ENCODE assay signal across 18 cellular contexts in the genomic region with DNA sequence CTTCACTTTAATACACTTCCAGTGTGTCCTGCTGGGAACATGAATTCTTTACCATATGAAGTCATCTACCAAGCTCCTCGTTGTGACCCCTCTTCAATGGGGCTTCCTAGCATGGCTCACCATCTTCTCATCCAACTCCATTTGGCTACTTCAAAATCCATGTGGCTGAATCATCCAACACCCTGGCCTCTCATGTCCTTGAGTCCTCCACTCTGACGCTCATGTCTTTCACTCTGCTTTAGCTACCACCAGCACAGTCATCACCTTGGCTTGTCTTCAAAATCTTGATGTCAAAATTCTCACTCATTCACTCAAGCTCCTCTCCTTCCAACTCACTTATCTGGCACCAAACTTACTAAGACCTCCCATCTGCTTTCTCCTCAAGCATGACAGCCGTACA. TPM values are rescaled to one million over a fixed set of nuclear protein-coding genes. Genes with fewer than 3 reads are reported as not detected.
DNase-seq lines count a peak whose midpoint lies in the region; ATAC-seq and TF ChIP-seq lines count a peak whose summit lies in the region.
"Had no signal": no experiment of that assay in that cellular context is flagged by ENCODE, and none has a peak within 500 bp of the region (broad histone marks: within the 10 kb centered on the region; RNA-seq: fewer than 3 reads in every experiment).

No MANE protein-coding gene starts in this region.

- no TSS peak for BruUV-seq in mammary epithelial cell (replicated peaks; lab: Mats Ljungman, UMichigan)

- H3K36me3 ChIP-seq in mammary epithelial cell (ENCODE audit: insufficient read depth, low read length) (peaks cover 12% of the 10 kb centered on the region), mesenchymal stem cell (ENCODE audit: control insufficient read depth in 1 of 2, insufficient read depth in 2 of 2, low read depth in 1 of 2, low read length in 2 of 2) (peaks cover 22 to 57% of the 10 kb centered on the region in 2 experiments)
- H3K36me3 ChIP-seq: ovary had no signal

- DNase-seq in AG09309 (ENCODE audit: low read depth) (peak; percentile 90), LHCN-M2 (ENCODE audit: low read depth) (peak; percentile 85), mammary epithelial cell (peak; percentile 75), mesenchymal stem cell (peak; percentile 83), epidermal melanocyte (ENCODE audit: insufficient read length, low spot score) (no peak)
- DNase-seq: amygdala; CD4-positive, alpha-beta T cell; effector CD8-positive, alpha-beta T cell; hypothalamus; NCI-H1417; NCI-H510A treated with DMSO at 0.1 percent for 48 hours; ovary; stimulated activated CD4-positive, alpha-beta T cell treated with anti-CD3 and anti-CD28 coated beads, Interleukin-1b, Interleukin-23, amount 100 ng/mL, for 48 hours; stimulated activated naive B cell treated with anti-CD40 and anti-IgM and Interleukin-4, amounts not matched to agents 10 μg/mL and 1 μg/mL and 100 μg/mL, for 72 hours had no signal

- no peak overlapping the region for H3K4me2 ChIP-seq in mammary epithelial cell (ENCODE audit: insufficient read depth, low read depth, low read length)
- no peak overlapping the region for H3K4me2 ChIP-seq in mesenchymal stem cell (ENCODE audit: low read length, poor library complexity, severe bottlenecking)

- no peak overlapping the region for H2AFZ ChIP-seq in mammary epithelial cell (ENCODE audit: low read depth, low read length)
- H2AFZ ChIP-seq in mesenchymal stem cell (ENCODE audit: low read depth, low read length): no peak overlapping the region

- H3K14ac ChIP-seq in mesenchymal stem cell (ENCODE audit: low read length in 2 of 2): no peak overlapping the region

- H2BK120ac ChIP-seq in mesenchymal stem cell (ENCODE audit: low read depth, low read length): no peak overlapping the region

- no peak overlapping the region for H4K8ac ChIP-seq in mesenchymal stem cell (ENCODE audit: low read length)

- in situ Hi-C loops in mammary epithelial cell (cut with MboI; ENCODE audit: low sequenced_read_pairs in 2 of 2): no loop called here

- no peak overlapping the region for H3K23ac ChIP-seq in mesenchymal stem cell (ENCODE audit: low read length in 2 of 2)

- no peaks in the 10 kb centered on the region for H3K4me1 ChIP-seq in mammary epithelial cell (ENCODE audit: insufficient read depth, low read length)
- H3K4me1 ChIP-seq in mesenchymal stem cell (ENCODE audit: control insufficient read depth, insufficient read depth, low read depth, low read length): peaks cover 4% of the 10 kb centered on the region

- no peaks in the 10 kb centered on the region for H4K20me1 ChIP-seq in mammary epithelial cell (ENCODE audit: insufficient read depth, low read length)

- CTCF ChIA-PET in mammary epithelial cell (lab: Charles Lee; ENCODE audit: low non-redundant PET): no interaction called here

- H3K9me3 ChIP-seq in mammary epithelial cell (replicated peaks; ENCODE audit: insufficient read depth, low read length) (no peaks in the 10 kb centered on the region), mesenchymal stem cell (ENCODE audit: control insufficient read depth, low read length) (no peaks in the 10 kb centered on the region)
- H3K9me3 ChIP-seq: ovary had no signal

- H2AK5ac ChIP-seq in mesenchymal stem cell (ENCODE audit: low read length, severe bottlenecking): no peak overlapping the region

- no peak overlapping the region for H3K4ac ChIP-seq in mesenchymal stem cell (ENCODE audit: low read depth in 1 of 2, low read length in 2 of 2)

- H3K4me3 ChIP-seq in AG09309 (ENCODE audit: control insufficient read depth, low read depth, low read length): no peak overlapping the region
- no peak overlapping the region for H3K4me3 ChIP-seq in mammary epithelial cell (replicated peaks in 1 of 3; ENCODE audit: insufficient read depth in 1 of 3, low read depth in 2 of 3, low read length in 3 of 3)
- H3K4me3 ChIP-seq in mesenchymal stem cell (ENCODE audit: insufficient read depth in 1 of 2, low read depth in 1 of 2, low read length in 2 of 2): no peak overlapping the region
- H3K4me3 ChIP-seq: ovary had no signal

- dilution Hi-C loops in mammary epithelial cell (cut with HindIII; ENCODE audit: low sequenced_read_pairs): no loop called here

- H3K9ac ChIP-seq in mammary epithelial cell (ENCODE audit: insufficient read depth, low read length) (no peak overlapping the region), mesenchymal stem cell (ENCODE audit: low read length) (peak overlapping the region; percentile 13)

- H3K18ac ChIP-seq in mesenchymal stem cell (ENCODE audit: low read depth in 1 of 2, low read length in 2 of 2): no peak overlapping the region

- no peaks in the 10 kb centered on the region for H3K27me3 ChIP-seq in mammary epithelial cell (ENCODE audit: insufficient read depth, low read length)
- no peaks in the 10 kb centered on the region for H3K27me3 ChIP-seq in mesenchymal stem cell (ENCODE audit: control insufficient read depth in 1 of 2, insufficient read depth in 1 of 2, low read length in 2 of 2)
- H3K27me3 ChIP-seq: ovary had no signal

- peaks cover 7% of the 10 kb centered on the region for H3K79me1 ChIP-seq in mesenchymal stem cell (replicated peaks; ENCODE audit: low read length, poor library complexity, severe bottlenecking)

- intact Hi-C loops in mammary epithelial cell (cut with micrococcal nuclease): no loop called here

- peaks cover 6% of the 10 kb centered on the region for H3K79me2 ChIP-seq in mammary epithelial cell (ENCODE audit: insufficient read depth, low read length)

- no peak overlapping the region for H3K27ac ChIP-seq in mammary epithelial cell (ENCODE audit: insufficient read depth, low read depth, low read length)
- H3K27ac ChIP-seq in mesenchymal stem cell (ENCODE audit: low read length, poor library complexity, severe bottlenecking): peak overlapping the region; percentile 15
- H3K27ac ChIP-seq: ovary had no signal

- ATAC-seq in GM18858 (IDR thresholded peaks at IDR 0.05; ENCODE audit: unreplicated experiment): no peak
- no peak for ATAC-seq in HG02610 (IDR thresholded peaks at IDR 0.05; ENCODE audit: unreplicated experiment)
- no peak for ATAC-seq in GM21717 (IDR thresholded peaks at IDR 0.05; ENCODE audit: unreplicated experiment)
- ATAC-seq: HepG2; stimulated activated naive B cell treated with anti-CD40 and anti-IgM and Interleukin-4, amounts not matched to agents 10 μg/mL and 1 μg/mL and 100 μg/mL, for 72 hours had no signal

- no peak overlapping the region for H2BK12ac ChIP-seq in mesenchymal stem cell (ENCODE audit: low read length in 2 of 2)

- no peak overlapping the region for H2BK15ac ChIP-seq in mesenchymal stem cell (ENCODE audit: low read depth, poor library complexity, severe bottlenecking)

- peak overlapping the region; percentile 18 for H4K91ac ChIP-seq in mesenchymal stem cell (ENCODE audit: low read length)

- no peak overlapping the region for H2BK5ac ChIP-seq in mesenchymal stem cell (ENCODE audit: low read depth, low read length, poor library complexity, severe bottlenecking)

- no peak for TF ChIP-seq CTCF in AG09309 (IDR thresholded peaks at IDR 0.05; ENCODE audit: control insufficient read depth, insufficient read depth, low read depth, low read length, missing control alignments)
- no peak for TF ChIP-seq CTCF in mammary epithelial cell (conservative IDR thresholded peaks at IDR 0.05 in 1 of 2, IDR thresholded peaks at IDR 0.05 in 1 of 2; ENCODE audit: extremely low read depth in 1 of 2, insufficient read depth in 1 of 2, low read depth in 1 of 2, low read length in 2 of 2)

- WGBS in mammary epithelial cell (ENCODE audit: low coverage, missing lambda C conversion rate): 65% methylated on average over 3 of the region's 3 CpGs
- WGBS in mesenchymal stem cell: 26% methylated on average over 3 of the region's 3 CpGs

RNA-seq across cellular contexts. Expression of a gene that starts 35.8 kb away (rescaled TPM):
- total RNA-seq in LHCN-M2 (2014; rRNA removed): 132 and 134 TPM in 2 replicates
- 69.8 TPM for polyA plus RNA-seq in LHCN-M2 (2012)
- total RNA-seq in mammary epithelial cell: 100 to 1,000 TPM in 1 of 2 donors, 10 to 100 TPM in 1; 77.7 to 238 TPM
- 54.6 TPM for polyA plus RNA-seq in mammary epithelial cell
- polyA minus RNA-seq in mammary epithelial cell: 400 TPM
- 39.4 TPM for polyA plus RNA-seq in mesenchymal stem cell (2013, experiment 1 of 2)
- 38.6 TPM for polyA plus RNA-seq in mesenchymal stem cell (2013, experiment 2 of 2)
